Comparison of ENCODE assay signal across 1 cellular context in genomic region chr3:177345049-177345972, GRCh38.
TF ChIP-seq lines count a peak whose summit lies in the region.

No MANE protein-coding gene starts in this region.

TF ChIP-seq in K562, 482 proteins besides CTCF, POLR2A, EP300 and RAD21 (continued from another document and continues in another):
- TF ChIP-seq MGA (IDR thresholded peaks at IDR 0.05) = peak; percentile 76
- 0 out of 2 replicates have a peak, but pooled peaks have one; percentile 44 for TF ChIP-seq LCOR (CRISPR knock-in tag; IDR thresholded peaks at IDR 0.05)
- TF ChIP-seq NFIX (CRISPR knock-in tag; IDR thresholded peaks at IDR 0.05; ENCODE audit: low read depth) = no peak
- TF ChIP-seq IRF2 (CRISPR knock-in tag; IDR thresholded peaks at IDR 0.05) = no peak
- TF ChIP-seq ZNF263 (CRISPR knock-in tag; IDR thresholded peaks at IDR 0.05; ENCODE audit: borderline replicate concordance) = no peak
- TF ChIP-seq FOXJ3 (CRISPR knock-in tag; IDR thresholded peaks at IDR 0.05) = no peak
- TF ChIP-seq ADNP (tag; IDR thresholded peaks at IDR 0.05) = no peak
- no peak for TF ChIP-seq SRF (CRISPR knock-in tag; IDR thresholded peaks at IDR 0.05)
- no peak for TF ChIP-seq NR2C2 (CRISPR knock-in tag; IDR thresholded peaks at IDR 0.05)
- TF ChIP-seq NR2C2 (tag; IDR thresholded peaks at IDR 0.05) = peak; percentile 83
- no peak; the same call in 1 of the 2 replicates for TF ChIP-seq CBFA2T2 (conservative IDR thresholded peaks at IDR 0.05)
- no peak for TF ChIP-seq ETS1 (conservative IDR thresholded peaks at IDR 0.05; ENCODE audit: control insufficient read depth, low read depth, low read length)
- no peak for TF ChIP-seq ZNF212 (CRISPR knock-in tag; IDR thresholded peaks at IDR 0.05)
- TF ChIP-seq MNT (conservative IDR thresholded peaks at IDR 0.05) = peak in 1 of 2 experiments; percentile 64; a peak in 2 of 4 replicates
- TF ChIP-seq SAFB (IDR thresholded peaks at IDR 0.05; ENCODE audit: borderline replicate concordance, low read depth, low read length) = no peak
- no peak for TF ChIP-seq SRSF1 (IDR thresholded peaks at IDR 0.05; ENCODE audit: low read depth, low read length)
- no peak for TF ChIP-seq ZNF609 (CRISPR knock-in tag; IDR thresholded peaks at IDR 0.05; ENCODE audit: borderline replicate concordance)
- TF ChIP-seq ARID2 (IDR thresholded peaks at IDR 0.05) = no peak
- TF ChIP-seq FOXP4 (CRISPR knock-in tag; IDR thresholded peaks at IDR 0.05; ENCODE audit: borderline replicate concordance) = no peak
- no peak for TF ChIP-seq ZNF277 (CRISPR knock-in tag; IDR thresholded peaks at IDR 0.05; ENCODE audit: borderline replicate concordance)
- no peak for TF ChIP-seq ESRRB (CRISPR knock-in tag; IDR thresholded peaks at IDR 0.05; ENCODE audit: borderline replicate concordance)
- no peak for TF ChIP-seq KDM2B (CRISPR knock-in tag; IDR thresholded peaks at IDR 0.05)
- TF ChIP-seq ZBTB9 (CRISPR knock-in tag; IDR thresholded peaks at IDR 0.05) = peak; percentile 55; the same call in 1 of the 2 replicates
- no peak for TF ChIP-seq ZNF274 (IDR thresholded peaks at IDR 0.05; ENCODE audit: borderline replicate concordance, low read depth, low read length)
- TF ChIP-seq ZC3H4 (CRISPR knock-in tag; IDR thresholded peaks at IDR 0.05; ENCODE audit: borderline replicate concordance) = no peak
- TF ChIP-seq SP2 (IDR thresholded peaks at IDR 0.05; ENCODE audit: extremely low read depth, low read depth, low read length, poor library complexity, severe bottlenecking) = no peak
- TF ChIP-seq ZNF174 (CRISPR knock-in tag; IDR thresholded peaks at IDR 0.05) = no peak
- TF ChIP-seq PCBP2 (IDR thresholded peaks at IDR 0.05; ENCODE audit: low read depth, low read length, poor library complexity, severe bottlenecking) = no peak
- no peak for TF ChIP-seq NELFE (IDR thresholded peaks at IDR 0.05; ENCODE audit: insufficient read depth, insufficient read length)
- no peak for TF ChIP-seq MCM2 (IDR thresholded peaks at IDR 0.05; ENCODE audit: low read depth)
- TF ChIP-seq TFAM (CRISPR knock-in tag; conservative IDR thresholded peaks at IDR 0.05) = no peak
- TF ChIP-seq ZNF133 (CRISPR knock-in tag; IDR thresholded peaks at IDR 0.05) = no peak
- TF ChIP-seq PHB (CRISPR knock-in tag; IDR thresholded peaks at IDR 0.05) = no peak
- no peak for TF ChIP-seq CBFB (CRISPR knock-in tag; IDR thresholded peaks at IDR 0.05)
- TF ChIP-seq SNAPC5 (CRISPR knock-in tag; IDR thresholded peaks at IDR 0.05) = no peak
- TF ChIP-seq DIDO1 (tag; IDR thresholded peaks at IDR 0.05; ENCODE audit: low read depth) = no peak
- no peak for TF ChIP-seq SRSF7 (optimal IDR thresholded peaks at IDR 0.05; ENCODE audit: low read depth, low read length)
